In genomic region chr6:136520520-136520919, GRCh38 we compare ENCODE assay signal across 14 cellular contexts.
"Had no signal": no experiment of that assay in that cellular context is flagged by ENCODE, and none has a peak within 500 bp of the region (broad histone marks: within the 10 kb centered on the region; RNA-seq: fewer than 3 reads in every experiment).

No MANE protein-coding gene starts in this region.

- H3K27ac ChIP-seq: esophagus squamous epithelium, lower lobe of right lung, pancreas, tibial artery, uterus had no signal

- H3K36me3 Mint-ChIP-seq: activated naive CD8-positive, alpha-beta T cell treated with anti-CD3 and anti-CD28 coated beads for 36 hours; brain; mesothelial cell of epicardium; stimulated activated memory B cell treated with anti-CD40 and anti-IgM and Interleukin-4, amounts not matched to agents 10 μg/mL and 1 μg/mL and 100 μg/mL, for 72 hours had no signal

- H3K9me3 Mint-ChIP-seq: activated naive CD8-positive, alpha-beta T cell treated with anti-CD3 and anti-CD28 coated beads for 36 hours; brain; mesothelial cell of epicardium; stimulated activated memory B cell treated with anti-CD40 and anti-IgM and Interleukin-4, amounts not matched to agents 10 μg/mL and 1 μg/mL and 100 μg/mL, for 72 hours had no signal

- H3K4me1 ChIP-seq: tibial artery, uterus had no signal

- H3K27me3 ChIP-seq: esophagus squamous epithelium, pancreas, tibial artery, uterus had no signal

- H3K36me3 ChIP-seq: esophagus squamous epithelium, lower lobe of right lung, pancreas, tibial artery, uterus had no signal

- FAIRE-seq: pancreas had no signal

- H3K27ac Mint-ChIP-seq: activated naive CD8-positive, alpha-beta T cell treated with anti-CD3 and anti-CD28 coated beads for 36 hours; mesothelial cell of epicardium; stimulated activated memory B cell treated with anti-CD40 and anti-IgM and Interleukin-4, amounts not matched to agents 10 μg/mL and 1 μg/mL and 100 μg/mL, for 72 hours; T-helper 17 cell had no signal

- DNase-seq: activated CD4-positive, alpha-beta T cell treated with anti-CD3 and anti-CD28 coated beads for 4 hours; activated CD8-positive, alpha-beta memory T cell treated with anti-CD3 and anti-CD28 coated beads, Interleukin-2, amount 50 U/mL, for 48 hours; activated naive CD8-positive, alpha-beta T cell treated with anti-CD3 and anti-CD28 coated beads for 36 hours; amygdala; esophagus squamous epithelium; left cardiac atrium; lower lobe of right lung; pancreas; T-helper 17 cell; tibial artery; uterus had no signal

- H3K4me3 Mint-ChIP-seq: activated naive CD8-positive, alpha-beta T cell treated with anti-CD3 and anti-CD28 coated beads for 36 hours; brain; mesothelial cell of epicardium; stimulated activated memory B cell treated with anti-CD40 and anti-IgM and Interleukin-4, amounts not matched to agents 10 μg/mL and 1 μg/mL and 100 μg/mL, for 72 hours; T-helper 17 cell had no signal

- H3K4me3 ChIP-seq: esophagus squamous epithelium, lower lobe of right lung, pancreas, tibial artery, uterus had no signal

- H3K9me3 ChIP-seq: esophagus squamous epithelium, lower lobe of right lung, pancreas, tibial artery, uterus had no signal
